In genomic region chr18:78816916-78817315, GRCh38 we compare ENCODE assay signal across 26 cellular contexts.
"Had no signal": no experiment of that assay in that cellular context is flagged by ENCODE, and none has a peak within 500 bp of the region (broad histone marks: within the 10 kb centered on the region; RNA-seq: fewer than 3 reads in every experiment).

No MANE protein-coding gene starts in this region.

- H3K9me3 ChIP-seq: ovary, psoas muscle, right lobe of liver, stomach, thoracic aorta, thyroid gland, tibial nerve, upper lobe of right lung, uterus had no signal

- H3K4me2 ChIP-seq: neural progenitor cell, smooth muscle cell had no signal

- H3K9ac ChIP-seq: neural progenitor cell, parathyroid adenoma had no signal

- H3K27ac ChIP-seq: neural progenitor cell, ovary, parathyroid adenoma, psoas muscle, right lobe of liver, skin epidermis, stomach, thoracic aorta, thyroid gland, tibial nerve, upper lobe of right lung, uterus had no signal

- DNase-seq: naive thymus-derived CD4-positive, alpha-beta T cell; natural killer cell; occipital lobe; ovary; posterior cingulate gyrus; psoas muscle; right cardiac atrium; right lobe of liver; stimulated activated CD4-positive, alpha-beta T cell treated with anti-CD3 and anti-CD28 coated beads, Interleukin-15, amount 100 ng/mL, for 24 hours; stimulated activated CD4-positive, alpha-beta T cell treated with anti-CD3 and anti-CD28 coated beads, Interleukin-2, amount 100 ng/mL, for 24 hours; stimulated activated CD4-positive, alpha-beta T cell treated with anti-CD3 and anti-CD28 coated beads, Interleukin-2, amount 100 ng/mL, for 48 hours; stimulated activated CD4-positive, alpha-beta T cell treated with anti-CD3 and anti-CD28 coated beads, Interleukin-4, amount 100 ng/mL, for 24 hours; stimulated activated naive B cell treated with anti-CD40 and anti-IgM and Interleukin-4, amounts not matched to agents 10 μg/mL and 1 μg/mL and 100 μg/mL, for 72 hours; stimulated activated naive CD4-positive, alpha-beta T cell treated with Interleukin-2 at 50 U/mL for 16 hours; stomach; thyroid gland; trophoblast cell; upper lobe of right lung; uterus had no signal

- H3K4me3 ChIP-seq: neural progenitor cell, ovary, psoas muscle, right lobe of liver, skin epidermis, smooth muscle cell, stomach, thoracic aorta, thyroid gland, tibial nerve, upper lobe of right lung, uterus had no signal

- H3K27me3 ChIP-seq: ovary, right lobe of liver, thyroid gland had no signal

- ATAC-seq: naive thymus-derived CD4-positive, alpha-beta T cell; natural killer cell; psoas muscle; right cardiac atrium; right lobe of liver; stimulated activated effector memory CD8-positive, alpha-beta T cell treated with anti-CD3 and anti-CD28 coated beads, Interleukin-12 subunit alpha, Interleukin-12 subunit beta, amount 100 ng/mL, for 72 hours; stimulated activated naive B cell treated with anti-CD40 and anti-IgM and Interleukin-4, amounts not matched to agents 10 μg/mL and 1 μg/mL and 100 μg/mL, for 72 hours; upper lobe of right lung had no signal

- H3K36me3 ChIP-seq: neural progenitor cell, ovary, right lobe of liver, stomach, thoracic aorta, thyroid gland, tibial nerve, upper lobe of right lung, uterus had no signal

- H3K4me1 ChIP-seq: parathyroid adenoma, psoas muscle, right lobe of liver, stomach, thyroid gland, upper lobe of right lung, uterus had no signal
